ENCODE assay signal across 23 cellular contexts in the genomic region with DNA sequence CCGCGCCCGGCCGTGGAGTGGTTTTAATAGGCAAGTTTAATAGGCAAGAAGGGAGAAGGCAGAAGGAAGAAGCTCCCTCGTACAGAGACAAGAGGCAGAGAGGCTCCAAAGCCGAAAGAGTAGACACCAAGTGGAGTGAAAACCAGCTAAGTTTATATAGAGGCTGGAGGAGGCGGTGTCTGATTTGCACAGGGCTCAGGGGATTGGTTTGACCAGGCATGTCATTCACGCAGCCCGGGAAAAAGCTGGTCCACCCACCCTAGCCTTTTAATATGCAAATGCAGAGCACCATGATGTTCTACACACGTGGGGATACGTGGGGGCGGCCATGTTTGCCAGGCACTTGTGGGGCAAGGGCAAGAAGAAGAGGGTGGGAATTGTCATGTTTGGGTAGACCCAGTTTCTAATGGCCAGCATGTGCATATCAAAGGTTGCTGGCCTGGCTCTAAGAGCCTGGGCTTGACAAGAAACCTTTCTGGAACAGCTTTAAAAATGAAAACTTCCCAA. TPM values are rescaled to one million over a fixed set of nuclear protein-coding genes. Genes with fewer than 3 reads are reported as not detected.
DNase-seq lines count a peak whose midpoint lies in the region; ATAC-seq, FAIRE-seq and TF ChIP-seq lines count a peak whose summit lies in the region.
"Had no signal": no experiment of that assay in that cellular context is flagged by ENCODE, and none has a peak within 500 bp of the region (broad histone marks: within the 10 kb centered on the region; RNA-seq: fewer than 3 reads in every experiment).

No MANE protein-coding gene starts in this region.

- H2AFZ ChIP-seq in GM23338 (no peak overlapping the region), K562 (ENCODE audit: low read depth, low read length) (no peak overlapping the region), neuronal stem cell (ENCODE audit: low read length) (no peak overlapping the region)

- peak overlapping the region; percentile 10 for H2BK12ac ChIP-seq in neuronal stem cell (ENCODE audit: low read length)

- TF ChIP-seq CTCF in GM23338 (conservative IDR thresholded peaks at IDR 0.05; ENCODE audit: low read depth in 2 of 2) (no peak), K562 (IDR thresholded peaks at IDR 0.05 in 2 of 3, conservative IDR thresholded peaks at IDR 0.05 in 1 of 3; ENCODE audit: insufficient read depth in 2 of 3, low read depth in 1 of 3, low read length in 3 of 3) (no peak)

- no peak overlapping the region for H3K23ac ChIP-seq in neuronal stem cell (ENCODE audit: low read depth, low read length, poor library complexity)

- no peaks in the 10 kb centered on the region for H3K79me2 ChIP-seq in GM23338 (replicated peaks; ENCODE audit: insufficient read depth)
- H3K79me2 ChIP-seq in K562 (ENCODE audit: control insufficient read depth, insufficient read depth, low read length): no peaks in the 10 kb centered on the region

- DNase-seq in GM23338 (ENCODE audit: low spot score) (peak; percentile 24), K562 (ENCODE audit: extremely low read depth in 1 of 4, low spot score in 3 of 4) (no peak), left lobe of liver (ENCODE audit: low spot score) (peak; percentile 28), neuronal stem cell (ENCODE audit: low spot score) (no peak), SIG-M5 (lab: John Stamatoyannopoulos, UW) (no peak), RPMI8226 (no peak)
- DNase-seq: AML-193; Caco-2; Calu3; CD4-positive, alpha-beta T cell; CD8-positive, alpha-beta T cell; DMS79 treated with DMSO at 0.1 percent for 48 hours; GF-D8 had no signal

- no peak overlapping the region for H4K8ac ChIP-seq in neuronal stem cell (ENCODE audit: low read depth, low read length)

- H3K9me1 ChIP-seq in K562 (ENCODE audit: control insufficient read depth, insufficient read depth, low read length): no peaks in the 10 kb centered on the region

- in situ Hi-C loops in K562 (cut with MboI): no loop called here

- no peak overlapping the region for H3K4me2 ChIP-seq in GM23338
- H3K4me2 ChIP-seq in K562 (ENCODE audit: insufficient read depth, low read length): no peak overlapping the region
- H3K4me2 ChIP-seq in neuronal stem cell (ENCODE audit: insufficient read depth, low read length, poor library complexity, severe bottlenecking): no peak overlapping the region
- H3K4me2 ChIP-seq: A549; BLaER1 treated with 17β-estradiol and CSF1 and Interleukin-3, amounts not matched to agents 10 nM and 100 nM had no signal

- H3K36me3 ChIP-seq in GM23338 (ENCODE audit: insufficient read depth) (no peaks in the 10 kb centered on the region), K562 (ENCODE audit: control insufficient read depth, insufficient read depth, low read length) (no peaks in the 10 kb centered on the region), neuronal stem cell (replicated peaks in 1 of 2; ENCODE audit: control insufficient read depth in 2 of 2, insufficient read depth in 2 of 2, low read length in 2 of 2) (no peaks in the 10 kb centered on the region)
- H3K36me3 ChIP-seq: BLaER1 treated with 17β-estradiol and CSF1 and Interleukin-3, amounts not matched to agents 10 nM and 100 nM had no signal

- no peak overlapping the region for H2BK15ac ChIP-seq in neuronal stem cell (ENCODE audit: low read length)

- H4K20me1 ChIP-seq in GM23338 (replicated peaks; ENCODE audit: insufficient read depth) (no peaks in the 10 kb centered on the region), K562 (replicated peaks; ENCODE audit: control insufficient read depth, insufficient read depth, low read length) (no peaks in the 10 kb centered on the region)
- H4K20me1 ChIP-seq: BLaER1 treated with 17β-estradiol and CSF1 and Interleukin-3, amounts not matched to agents 10 nM and 100 nM had no signal

- H3F3A ChIP-seq in GM23338 (replicated peaks; ENCODE audit: low read depth): no peaks in the 10 kb centered on the region

- no peaks in the 10 kb centered on the region for H3K4me1 Mint-ChIP-seq in GM23338
- H3K4me1 Mint-ChIP-seq: B cell had no signal

- no peak overlapping the region for H3K14ac ChIP-seq in neuronal stem cell (ENCODE audit: low read length)

- H2AK5ac ChIP-seq in neuronal stem cell (ENCODE audit: low read depth, low read length): no peak overlapping the region

- no peaks in the 10 kb centered on the region for H3K9me2 ChIP-seq in GM23338 (ENCODE audit: insufficient read depth)

- FAIRE-seq in K562 (lab: Jason Lieb, UNC): no peak
- FAIRE-seq: A549, D721Med, G401.6, GM12891 had no signal

- ATAC-seq in GM23338 (no peak), K562 (peak; percentile 56; the same call in 2 of the 3 replicates), left lobe of liver (no peak), GM18519 (IDR thresholded peaks at IDR 0.05; ENCODE audit: low FRiP score, unreplicated experiment) (no peak), HG03460 (IDR thresholded peaks at IDR 0.05; ENCODE audit: unreplicated experiment) (no peak)
- ATAC-seq: A549; CD8-positive, alpha-beta T cell had no signal

- H3K9me3 ChIP-seq in K562 (replicated peaks; ENCODE audit: control insufficient read depth, insufficient read depth, low read depth, low read length) (no peaks in the 10 kb centered on the region), neuronal stem cell (replicated peaks in 1 of 2; ENCODE audit: control insufficient read depth in 2 of 2, insufficient read depth in 1 of 2, low read depth in 1 of 2, low read length in 2 of 2) (peaks cover 3 to 8% of the 10 kb centered on the region in 2 donors)
- H3K9me3 ChIP-seq: A549, Caco-2 had no signal

- no peak for TF ChIP-seq RAD21 in K562 (CRISPR knock-in tag; conservative IDR thresholded peaks at IDR 0.05 in 1 of 2, IDR thresholded peaks at IDR 0.05 in 1 of 2)

- H2BK5ac ChIP-seq in neuronal stem cell (ENCODE audit: low read length): no peak overlapping the region

- H3K4me3 Mint-ChIP-seq in GM23338: no peak overlapping the region
- H3K4me3 Mint-ChIP-seq: B cell; CD4-positive, alpha-beta T cell; CD8-positive, alpha-beta T cell had no signal

- intact Hi-C loops in K562 (cut with micrococcal nuclease): no loop called here

- H3K18ac ChIP-seq in neuronal stem cell (ENCODE audit: low read length): no peak overlapping the region

- H3K9ac ChIP-seq in K562 (ENCODE audit: insufficient read depth in 1 of 2, low read depth in 2 of 2, low read length in 2 of 2): no peak overlapping the region
- no peak overlapping the region for H3K9ac ChIP-seq in neuronal stem cell (ENCODE audit: low read depth, low read length, poor library complexity)
- H3K9ac ChIP-seq: BLaER1 treated with 17β-estradiol and CSF1 and Interleukin-3, amounts not matched to agents 10 nM and 100 nM had no signal

- no peaks in the 10 kb centered on the region for H3K27me3 ChIP-seq in GM23338 (ENCODE audit: insufficient read depth)
- H3K27me3 ChIP-seq in K562 (ENCODE audit: control insufficient read depth in 2 of 2, insufficient read depth in 2 of 2, low read length in 2 of 2): no peaks in the 10 kb centered on the region; a peak in 1 of 5 replicates
- H3K27me3 ChIP-seq in neuronal stem cell (ENCODE audit: control insufficient read depth in 3 of 3, insufficient read depth in 3 of 3, low read depth in 1 of 3, low read length in 3 of 3): no peaks in the 10 kb centered on the region
- H3K27me3 ChIP-seq: BLaER1 treated with 17β-estradiol and CSF1 and Interleukin-3, amounts not matched to agents 10 nM and 100 nM had no signal

- no TSS peak for BruUV-seq in K562 (replicated peaks; lab: Mats Ljungman, UMichigan)

- H3K27ac Mint-ChIP-seq in GM23338: no peak overlapping the region
- H3K27ac Mint-ChIP-seq: B cell; CD4-positive, alpha-beta T cell; CD8-positive, alpha-beta T cell had no signal

- no peak overlapping the region for H3K4ac ChIP-seq in neuronal stem cell (ENCODE audit: low read length)

- peaks cover 2% of the 10 kb centered on the region; the same call in 1 of the 3 replicates for H3K36me3 Mint-ChIP-seq in GM23338 (ENCODE audit: low read depth)
- H3K36me3 Mint-ChIP-seq: CD8-positive, alpha-beta T cell had no signal

- H3K9me3 Mint-ChIP-seq in GM23338: peaks cover 11% of the 10 kb centered on the region
- H3K9me3 Mint-ChIP-seq: CD4-positive, alpha-beta T cell had no signal

- H2BK120ac ChIP-seq in neuronal stem cell (ENCODE audit: low read depth, low read length): no peak overlapping the region

- H3K4me3 ChIP-seq in GM23338 (no peak overlapping the region), K562 (no peak overlapping the region), neuronal stem cell (ENCODE audit: low read length in 2 of 2) (no peak overlapping the region)
- H3K4me3 ChIP-seq: A549; BLaER1 treated with 17β-estradiol and CSF1 and Interleukin-3, amounts not matched to agents 10 nM and 100 nM had no signal

- no peak overlapping the region for H4K91ac ChIP-seq in neuronal stem cell (ENCODE audit: low read depth, low read length, poor library complexity)

- peaks cover 4% of the 10 kb centered on the region for H3K27me3 Mint-ChIP-seq in GM23338 (ENCODE audit: insufficient read depth, low read depth, poor library complexity)

- H3K4me1 ChIP-seq in GM23338 (ENCODE audit: insufficient read depth) (no peaks in the 10 kb centered on the region), K562 (replicated peaks in 1 of 2; ENCODE audit: control insufficient read depth in 2 of 2, insufficient read depth in 2 of 2, low read length in 2 of 2) (peaks cover 3 to 8% of the 10 kb centered on the region in 2 experiments; a peak in 3 of 5 replicates), neuronal stem cell (ENCODE audit: control insufficient read depth in 2 of 2, insufficient read depth in 1 of 2, low read depth in 1 of 2, low read length in 2 of 2) (no peaks in the 10 kb centered on the region)
- H3K4me1 ChIP-seq: A549; BLaER1 treated with 17β-estradiol and CSF1 and Interleukin-3, amounts not matched to agents 10 nM and 100 nM; Caco-2 had no signal

- TF ChIP-seq POLR2A in K562 (conservative IDR thresholded peaks at IDR 0.05): no peak

- no peak overlapping the region for H3K27ac ChIP-seq in GM23338 (ENCODE audit: low read depth)
- H3K27ac ChIP-seq in K562 (ENCODE audit: extremely low read depth, low read depth, low read length): no peak overlapping the region
- no peak overlapping the region for H3K27ac ChIP-seq in neuronal stem cell (replicated peaks; ENCODE audit: low read length)
- H3K27ac ChIP-seq: 22Rv1; A549; BLaER1 treated with 17β-estradiol and CSF1 and Interleukin-3, amounts not matched to agents 10 nM and 100 nM; C4-2B had no signal

- no peak for TF ChIP-seq EP300 in K562 (IDR thresholded peaks at IDR 0.05; ENCODE audit: low read length)

- CTCF ChIA-PET in K562 (lab: Yijun Ruan, JAX; ENCODE audit: low intra/inter-chr PET ratio): no interaction called here

- POLR2A ChIA-PET in K562 (lab: Yijun Ruan, JAX): interaction anchor here (1.3 kb wide), 1 partner anchor 12 kb away, joined by 4 read pairs; no protein-coding TSS in a partner anchor

- no peaks in the 10 kb centered on the region for H3K79me1 ChIP-seq in neuronal stem cell (ENCODE audit: low read depth, low read length)

- WGBS in K562 (ENCODE audit: insufficient coverage, low coverage, missing lambda C conversion rate): 48% methylated on average over 12 of the region's 12 CpGs
- WGBS in neuronal stem cell (ENCODE audit: extremely low coverage in 2 of 2, insufficient read length in 2 of 2, insufficient replicate concordance in 1 of 2), 2 donors: no CpG with 5 or more reads among the region's 12 CpGs

RNA-seq across cellular contexts. Expression of a gene that starts 18.0 kb away (rescaled TPM):
- total RNA-seq in GM23338 (2014; rRNA removed; shearing (Covaris generic)): 123 and 126 TPM in 2 replicates
- polyA plus RNA-seq in GM23338 (2016; fragmentation: Nextera tagmentation; extraction: Ambion mirVana) (454 and 469 TPM in 2 replicates), K562 (2011; rRNA removed) (514 and 783 TPM in 2 replicates), K562 (2014; fragmentation: Illumina TruSeq; extraction: Trizol) (577 and 611 TPM in 2 replicates), K562 (2014; fragmentation: Nextera tagmentation; extraction: Ambion mirVana) (1,000 to 10,000 TPM; 1,386 to 1,409 TPM), K562 (2014; rRNA removed) (613 and 642 TPM in 2 replicates)
- 34.1 and 47.2 TPM in 2 replicates for total RNA-seq in K562 (2011; cell fraction: chromatin; rRNA removed; ENCODE audit: low replicate concordance)
- total RNA-seq in K562 (2011; cell fraction: nucleolus; rRNA removed): 65.2 and 66.5 TPM in 2 replicates
- 81.2 and 82.4 TPM in 2 replicates for total RNA-seq in K562 (2011; cell fraction: nucleoplasm; rRNA removed)
- total RNA-seq in K562 (2014; rRNA removed) (419 and 452 TPM in 2 replicates), K562 (2014; rRNA removed; fragmentation: Illumina TruSeq; extraction: Trizol) (633 and 657 TPM in 2 replicates), K562 (2015; rRNA removed; fragmentation: Illumina TruSeq; extraction: Trizol) (603 and 618 TPM in 2 replicates), K562 (2021) (502 and 508 TPM in 2 replicates), left lobe of liver (595 TPM)
- 344 and 485 TPM in 2 replicates for polyA plus RNA-seq in K562 (2011; cell fraction: cytosol; rRNA removed)
- polyA plus RNA-seq in K562 (2011; cell fraction: nucleus; rRNA removed): 104 and 172 TPM in 2 replicates
- polyA plus RNA-seq in K562 (2012): 288 and 652 TPM in 2 replicates
- 483 and 698 TPM in 2 replicates for polyA minus RNA-seq in K562 (2011; rRNA and poly(A)+ RNA removed)
- polyA minus RNA-seq in K562 (2011; cell fraction: cytosol; rRNA and poly(A)+ RNA removed): 436 and 452 TPM in 2 replicates
- 37.4 and 67.0 TPM in 2 replicates for polyA minus RNA-seq in K562 (2011; cell fraction: nucleus; rRNA and poly(A)+ RNA removed)
- polyA plus RNA-seq in neuronal stem cell (2013, experiment 1 of 2): 203 TPM
- polyA plus RNA-seq in neuronal stem cell (2013, experiment 2 of 2): 206 TPM

Comparison
In these comparisons a context has a peak if more than half of its experiments do, and no peak if none do; other contexts are left out.
1. DNase-seq: peak in GM23338 (single experiment) and left lobe of liver (single experiment); none in K562 (0 of 4), neuronal stem cell (single experiment), SIG-M5 (single experiment) and RPMI8226 (single experiment).